1 cellular context compared by ENCODE assay signal in the genomic region with DNA sequence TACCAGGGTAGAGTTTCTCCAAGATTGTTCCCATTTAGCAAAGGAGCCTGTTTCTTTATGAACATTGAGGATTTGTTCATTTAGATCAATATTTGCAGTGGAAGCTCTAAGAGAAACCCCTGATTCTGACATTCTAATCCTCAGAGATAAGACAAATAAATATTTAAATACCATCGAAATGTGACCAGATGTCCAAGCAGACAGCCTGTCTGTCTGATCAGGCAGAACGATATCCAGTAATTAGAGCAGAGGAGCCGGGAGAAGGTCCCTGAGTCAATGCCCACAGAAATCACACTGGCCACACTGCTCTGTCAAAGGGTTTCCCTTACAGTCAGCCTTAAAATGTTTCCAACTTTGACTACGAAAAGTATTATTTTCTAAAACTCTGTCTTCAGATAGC.
TF ChIP-seq lines count a peak whose summit lies in the region.

No MANE protein-coding gene starts in this region.

TF ChIP-seq in HepG2, 621 proteins besides CTCF, POLR2A, EP300 and RAD21 (continued from another document):
- TF ChIP-seq, protein P1, sequence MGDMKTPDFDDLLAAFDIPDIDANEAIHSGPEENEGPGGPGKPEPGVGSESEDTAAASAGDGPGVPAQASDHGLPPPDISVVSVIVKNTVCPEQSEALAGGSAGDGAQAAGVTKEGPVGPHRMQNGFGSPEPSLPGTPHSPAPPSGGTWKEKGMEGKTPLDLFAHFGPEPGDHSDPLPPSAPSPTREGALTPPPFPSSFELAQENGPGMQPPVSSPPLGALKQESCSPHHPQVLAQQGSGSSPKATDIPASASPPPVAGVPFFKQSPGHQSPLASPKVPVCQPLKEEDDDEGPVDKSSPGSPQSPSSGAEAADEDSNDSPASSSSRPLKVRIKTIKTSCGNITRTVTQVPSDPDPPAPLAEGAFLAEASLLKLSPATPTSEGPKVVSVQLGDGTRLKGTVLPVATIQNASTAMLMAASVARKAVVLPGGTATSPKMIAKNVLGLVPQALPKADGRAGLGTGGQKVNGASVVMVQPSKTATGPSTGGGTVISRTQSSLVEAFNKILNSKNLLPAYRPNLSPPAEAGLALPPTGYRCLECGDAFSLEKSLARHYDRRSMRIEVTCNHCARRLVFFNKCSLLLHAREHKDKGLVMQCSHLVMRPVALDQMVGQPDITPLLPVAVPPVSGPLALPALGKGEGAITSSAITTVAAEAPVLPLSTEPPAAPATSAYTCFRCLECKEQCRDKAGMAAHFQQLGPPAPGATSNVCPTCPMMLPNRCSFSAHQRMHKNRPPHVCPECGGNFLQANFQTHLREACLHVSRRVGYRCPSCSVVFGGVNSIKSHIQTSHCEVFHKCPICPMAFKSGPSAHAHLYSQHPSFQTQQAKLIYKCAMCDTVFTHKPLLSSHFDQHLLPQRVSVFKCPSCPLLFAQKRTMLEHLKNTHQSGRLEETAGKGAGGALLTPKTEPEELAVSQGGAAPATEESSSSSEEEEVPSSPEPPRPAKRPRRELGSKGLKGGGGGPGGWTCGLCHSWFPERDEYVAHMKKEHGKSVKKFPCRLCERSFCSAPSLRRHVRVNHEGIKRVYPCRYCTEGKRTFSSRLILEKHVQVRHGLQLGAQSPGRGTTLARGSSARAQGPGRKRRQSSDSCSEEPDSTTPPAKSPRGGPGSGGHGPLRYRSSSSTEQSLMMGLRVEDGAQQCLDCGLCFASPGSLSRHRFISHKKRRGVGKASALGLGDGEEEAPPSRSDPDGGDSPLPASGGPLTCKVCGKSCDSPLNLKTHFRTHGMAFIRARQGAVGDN (CRISPR knock-in tag; IDR thresholded peaks at IDR 0.05) = no peak
- TF ChIP-seq FOXA3 (CRISPR knock-in tag; IDR thresholded peaks at IDR 0.05) (no peak), TBP (CRISPR knock-in tag; IDR thresholded peaks at IDR 0.05) (no peak), CENPT (CRISPR knock-in tag; IDR thresholded peaks at IDR 0.05; ENCODE audit: low read depth) (no peak), ZNF605 (CRISPR knock-in tag; IDR thresholded peaks at IDR 0.05) (no peak), TRIM24 (CRISPR knock-in tag; IDR thresholded peaks at IDR 0.05) (no peak), ZFP62 (CRISPR knock-in tag; IDR thresholded peaks at IDR 0.05) (no peak), ZNF660 (CRISPR knock-in tag; IDR thresholded peaks at IDR 0.05; ENCODE audit: borderline replicate concordance, low read depth) (no peak), KDM2A (CRISPR knock-in tag; IDR thresholded peaks at IDR 0.05; ENCODE audit: borderline replicate concordance, low read depth) (no peak), RELA (CRISPR knock-in tag; IDR thresholded peaks at IDR 0.05) (no peak), ZNF230 (CRISPR knock-in tag; IDR thresholded peaks at IDR 0.05) (no peak), ZNF547 (CRISPR knock-in tag; IDR thresholded peaks at IDR 0.05) (no peak)
- TF ChIP-seq, protein P2, sequence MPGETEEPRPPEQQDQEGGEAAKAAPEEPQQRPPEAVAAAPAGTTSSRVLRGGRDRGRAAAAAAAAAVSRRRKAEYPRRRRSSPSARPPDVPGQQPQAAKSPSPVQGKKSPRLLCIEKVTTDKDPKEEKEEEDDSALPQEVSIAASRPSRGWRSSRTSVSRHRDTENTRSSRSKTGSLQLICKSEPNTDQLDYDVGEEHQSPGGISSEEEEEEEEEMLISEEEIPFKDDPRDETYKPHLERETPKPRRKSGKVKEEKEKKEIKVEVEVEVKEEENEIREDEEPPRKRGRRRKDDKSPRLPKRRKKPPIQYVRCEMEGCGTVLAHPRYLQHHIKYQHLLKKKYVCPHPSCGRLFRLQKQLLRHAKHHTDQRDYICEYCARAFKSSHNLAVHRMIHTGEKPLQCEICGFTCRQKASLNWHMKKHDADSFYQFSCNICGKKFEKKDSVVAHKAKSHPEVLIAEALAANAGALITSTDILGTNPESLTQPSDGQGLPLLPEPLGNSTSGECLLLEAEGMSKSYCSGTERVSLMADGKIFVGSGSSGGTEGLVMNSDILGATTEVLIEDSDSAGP (CRISPR knock-in tag; IDR thresholded peaks at IDR 0.05; ENCODE audit: borderline replicate concordance) = no peak
- TF ChIP-seq, protein P3, sequence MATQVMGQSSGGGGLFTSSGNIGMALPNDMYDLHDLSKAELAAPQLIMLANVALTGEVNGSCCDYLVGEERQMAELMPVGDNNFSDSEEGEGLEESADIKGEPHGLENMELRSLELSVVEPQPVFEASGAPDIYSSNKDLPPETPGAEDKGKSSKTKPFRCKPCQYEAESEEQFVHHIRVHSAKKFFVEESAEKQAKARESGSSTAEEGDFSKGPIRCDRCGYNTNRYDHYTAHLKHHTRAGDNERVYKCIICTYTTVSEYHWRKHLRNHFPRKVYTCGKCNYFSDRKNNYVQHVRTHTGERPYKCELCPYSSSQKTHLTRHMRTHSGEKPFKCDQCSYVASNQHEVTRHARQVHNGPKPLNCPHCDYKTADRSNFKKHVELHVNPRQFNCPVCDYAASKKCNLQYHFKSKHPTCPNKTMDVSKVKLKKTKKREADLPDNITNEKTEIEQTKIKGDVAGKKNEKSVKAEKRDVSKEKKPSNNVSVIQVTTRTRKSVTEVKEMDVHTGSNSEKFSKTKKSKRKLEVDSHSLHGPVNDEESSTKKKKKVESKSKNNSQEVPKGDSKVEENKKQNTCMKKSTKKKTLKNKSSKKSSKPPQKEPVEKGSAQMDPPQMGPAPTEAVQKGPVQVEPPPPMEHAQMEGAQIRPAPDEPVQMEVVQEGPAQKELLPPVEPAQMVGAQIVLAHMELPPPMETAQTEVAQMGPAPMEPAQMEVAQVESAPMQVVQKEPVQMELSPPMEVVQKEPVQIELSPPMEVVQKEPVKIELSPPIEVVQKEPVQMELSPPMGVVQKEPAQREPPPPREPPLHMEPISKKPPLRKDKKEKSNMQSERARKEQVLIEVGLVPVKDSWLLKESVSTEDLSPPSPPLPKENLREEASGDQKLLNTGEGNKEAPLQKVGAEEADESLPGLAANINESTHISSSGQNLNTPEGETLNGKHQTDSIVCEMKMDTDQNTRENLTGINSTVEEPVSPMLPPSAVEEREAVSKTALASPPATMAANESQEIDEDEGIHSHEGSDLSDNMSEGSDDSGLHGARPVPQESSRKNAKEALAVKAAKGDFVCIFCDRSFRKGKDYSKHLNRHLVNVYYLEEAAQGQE (IDR thresholded peaks at IDR 0.05; ENCODE audit: borderline replicate concordance in 1 of 2, low read depth in 1 of 2, low read length in 2 of 2) = no peak
- TF ChIP-seq, protein P4, sequence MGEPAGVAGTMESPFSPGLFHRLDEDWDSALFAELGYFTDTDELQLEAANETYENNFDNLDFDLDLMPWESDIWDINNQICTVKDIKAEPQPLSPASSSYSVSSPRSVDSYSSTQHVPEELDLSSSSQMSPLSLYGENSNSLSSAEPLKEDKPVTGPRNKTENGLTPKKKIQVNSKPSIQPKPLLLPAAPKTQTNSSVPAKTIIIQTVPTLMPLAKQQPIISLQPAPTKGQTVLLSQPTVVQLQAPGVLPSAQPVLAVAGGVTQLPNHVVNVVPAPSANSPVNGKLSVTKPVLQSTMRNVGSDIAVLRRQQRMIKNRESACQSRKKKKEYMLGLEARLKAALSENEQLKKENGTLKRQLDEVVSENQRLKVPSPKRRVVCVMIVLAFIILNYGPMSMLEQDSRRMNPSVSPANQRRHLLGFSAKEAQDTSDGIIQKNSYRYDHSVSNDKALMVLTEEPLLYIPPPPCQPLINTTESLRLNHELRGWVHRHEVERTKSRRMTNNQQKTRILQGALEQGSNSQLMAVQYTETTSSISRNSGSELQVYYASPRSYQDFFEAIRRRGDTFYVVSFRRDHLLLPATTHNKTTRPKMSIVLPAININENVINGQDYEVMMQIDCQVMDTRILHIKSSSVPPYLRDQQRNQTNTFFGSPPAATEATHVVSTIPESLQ (CRISPR knock-in tag; conservative IDR thresholded peaks at IDR 0.05) = no peak
